In the genomic region with DNA sequence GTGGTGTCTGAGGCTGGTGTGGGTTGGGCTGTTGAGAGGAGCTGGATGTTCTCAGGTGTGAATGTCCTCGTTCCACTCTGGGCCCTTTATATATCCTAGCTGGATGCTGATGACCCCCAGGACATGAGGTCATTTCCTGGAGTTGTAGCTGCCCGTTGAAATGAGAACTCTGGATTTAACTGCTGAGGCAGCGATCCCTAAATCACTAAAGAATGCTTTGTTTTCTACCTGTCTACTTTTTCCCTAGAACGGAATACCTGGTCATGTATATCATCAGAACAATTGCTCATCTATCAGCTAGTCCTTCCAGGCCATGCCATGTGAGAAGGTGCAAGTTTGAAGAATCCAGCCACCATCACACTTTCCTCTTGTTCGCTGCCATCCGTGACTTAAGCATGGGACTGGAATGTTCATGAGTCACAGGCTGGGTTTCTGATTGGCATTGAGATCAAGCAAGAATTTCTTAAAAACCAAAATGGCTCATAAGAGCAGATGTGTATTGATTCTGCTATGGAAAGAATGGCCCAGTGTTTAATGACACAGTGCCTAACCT, we compare ENCODE assay signal across 1 cellular context.
TF ChIP-seq lines count a peak whose summit lies in the region.

A gene with protein sequence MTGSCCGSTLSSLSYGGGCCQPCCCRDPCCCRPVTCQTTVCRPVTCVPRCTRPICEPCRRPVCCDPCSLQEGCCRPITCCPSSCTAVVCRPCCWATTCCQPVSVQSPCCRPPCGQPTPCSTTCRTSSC (minus strand): TSS at position 63 of the 553 bp plus-strand sequence. CDS start 64 bp downstream, outside the sequence.

TF ChIP-seq in GM23338, 12 proteins besides CTCF, POLR2A, EP300 and RAD21 (continued from another document):
- TF ChIP-seq, protein P1, sequence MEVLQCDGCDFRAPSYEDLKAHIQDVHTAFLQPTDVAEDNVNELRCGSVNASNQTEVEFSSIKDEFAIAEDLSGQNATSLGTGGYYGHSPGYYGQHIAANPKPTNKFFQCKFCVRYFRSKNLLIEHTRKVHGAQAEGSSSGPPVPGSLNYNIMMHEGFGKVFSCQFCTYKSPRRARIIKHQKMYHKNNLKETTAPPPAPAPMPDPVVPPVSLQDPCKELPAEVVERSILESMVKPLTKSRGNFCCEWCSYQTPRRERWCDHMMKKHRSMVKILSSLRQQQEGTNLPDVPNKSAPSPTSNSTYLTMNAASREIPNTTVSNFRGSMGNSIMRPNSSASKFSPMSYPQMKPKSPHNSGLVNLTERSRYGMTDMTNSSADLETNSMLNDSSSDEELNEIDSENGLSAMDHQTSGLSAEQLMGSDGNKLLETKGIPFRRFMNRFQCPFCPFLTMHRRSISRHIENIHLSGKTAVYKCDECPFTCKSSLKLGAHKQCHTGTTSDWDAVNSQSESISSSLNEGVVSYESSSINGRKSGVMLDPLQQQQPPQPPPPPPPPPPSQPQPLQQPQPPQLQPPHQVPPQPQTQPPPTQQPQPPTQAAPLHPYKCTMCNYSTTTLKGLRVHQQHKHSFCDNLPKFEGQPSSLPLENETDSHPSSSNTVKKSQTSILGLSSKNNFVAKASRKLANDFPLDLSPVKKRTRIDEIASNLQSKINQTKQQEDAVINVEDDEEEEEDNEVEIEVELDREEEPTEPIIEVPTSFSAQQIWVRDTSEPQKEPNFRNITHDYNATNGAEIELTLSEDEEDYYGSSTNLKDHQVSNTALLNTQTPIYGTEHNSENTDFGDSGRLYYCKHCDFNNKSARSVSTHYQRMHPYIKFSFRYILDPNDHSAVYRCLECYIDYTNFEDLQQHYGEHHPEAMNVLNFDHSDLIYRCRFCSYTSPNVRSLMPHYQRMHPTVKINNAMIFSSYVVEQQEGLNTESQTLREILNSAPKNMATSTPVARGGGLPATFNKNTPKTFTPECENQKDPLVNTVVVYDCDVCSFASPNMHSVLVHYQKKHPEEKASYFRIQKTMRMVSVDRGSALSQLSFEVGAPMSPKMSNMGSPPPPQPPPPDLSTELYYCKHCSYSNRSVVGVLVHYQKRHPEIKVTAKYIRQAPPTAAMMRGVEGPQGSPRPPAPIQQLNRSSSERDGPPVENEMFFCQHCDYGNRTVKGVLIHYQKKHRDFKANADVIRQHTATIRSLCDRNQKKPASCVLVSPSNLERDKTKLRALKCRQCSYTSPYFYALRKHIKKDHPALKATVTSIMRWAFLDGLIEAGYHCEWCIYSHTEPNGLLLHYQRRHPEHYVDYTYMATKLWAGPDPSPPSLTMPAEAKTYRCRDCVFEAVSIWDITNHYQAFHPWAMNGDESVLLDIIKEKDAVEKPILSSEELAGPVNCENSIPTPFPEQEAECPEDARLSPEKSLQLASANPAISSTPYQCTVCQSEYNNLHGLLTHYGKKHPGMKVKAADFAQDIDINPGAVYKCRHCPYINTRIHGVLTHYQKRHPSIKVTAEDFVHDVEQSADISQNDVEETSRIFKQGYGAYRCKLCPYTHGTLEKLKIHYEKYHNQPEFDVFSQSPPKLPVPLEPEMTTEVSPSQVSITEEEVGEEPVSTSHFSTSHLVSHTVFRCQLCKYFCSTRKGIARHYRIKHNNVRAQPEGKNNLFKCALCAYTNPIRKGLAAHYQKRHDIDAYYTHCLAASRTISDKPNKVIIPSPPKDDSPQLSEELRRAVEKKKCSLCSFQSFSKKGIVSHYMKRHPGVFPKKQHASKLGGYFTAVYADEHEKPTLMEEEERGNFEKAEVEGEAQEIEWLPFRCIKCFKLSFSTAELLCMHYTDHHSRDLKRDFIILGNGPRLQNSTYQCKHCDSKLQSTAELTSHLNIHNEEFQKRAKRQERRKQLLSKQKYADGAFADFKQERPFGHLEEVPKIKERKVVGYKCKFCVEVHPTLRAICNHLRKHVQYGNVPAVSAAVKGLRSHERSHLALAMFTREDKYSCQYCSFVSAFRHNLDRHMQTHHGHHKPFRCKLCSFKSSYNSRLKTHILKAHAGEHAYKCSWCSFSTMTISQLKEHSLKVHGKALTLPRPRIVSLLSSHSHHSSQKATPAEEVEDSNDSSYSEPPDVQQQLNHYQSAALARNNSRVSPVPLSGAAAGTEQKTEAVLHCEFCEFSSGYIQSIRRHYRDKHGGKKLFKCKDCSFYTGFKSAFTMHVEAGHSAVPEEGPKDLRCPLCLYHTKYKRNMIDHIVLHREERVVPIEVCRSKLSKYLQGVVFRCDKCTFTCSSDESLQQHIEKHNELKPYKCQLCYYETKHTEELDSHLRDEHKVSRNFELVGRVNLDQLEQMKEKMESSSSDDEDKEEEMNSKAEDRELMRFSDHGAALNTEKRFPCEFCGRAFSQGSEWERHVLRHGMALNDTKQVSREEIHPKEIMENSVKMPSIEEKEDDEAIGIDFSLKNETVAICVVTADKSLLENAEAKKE (CRISPR knock-in tag; IDR thresholded peaks at IDR 0.05), result no peak
- no peak for TF ChIP-seq ZNF331 (CRISPR knock-in tag; IDR thresholded peaks at IDR 0.05; ENCODE audit: low read depth)
- no peak for TF ChIP-seq CREB1 (CRISPR knock-in tag; IDR thresholded peaks at IDR 0.05; ENCODE audit: low read depth)
- no peak for TF ChIP-seq EZH2phosphoT487 (IDR thresholded peaks at IDR 0.05; ENCODE audit: unreplicated experiment)
- no peak for TF ChIP-seq EZH2 (IDR thresholded peaks at IDR 0.05; ENCODE audit: low read depth, unreplicated experiment)
- TF ChIP-seq, protein P2, sequence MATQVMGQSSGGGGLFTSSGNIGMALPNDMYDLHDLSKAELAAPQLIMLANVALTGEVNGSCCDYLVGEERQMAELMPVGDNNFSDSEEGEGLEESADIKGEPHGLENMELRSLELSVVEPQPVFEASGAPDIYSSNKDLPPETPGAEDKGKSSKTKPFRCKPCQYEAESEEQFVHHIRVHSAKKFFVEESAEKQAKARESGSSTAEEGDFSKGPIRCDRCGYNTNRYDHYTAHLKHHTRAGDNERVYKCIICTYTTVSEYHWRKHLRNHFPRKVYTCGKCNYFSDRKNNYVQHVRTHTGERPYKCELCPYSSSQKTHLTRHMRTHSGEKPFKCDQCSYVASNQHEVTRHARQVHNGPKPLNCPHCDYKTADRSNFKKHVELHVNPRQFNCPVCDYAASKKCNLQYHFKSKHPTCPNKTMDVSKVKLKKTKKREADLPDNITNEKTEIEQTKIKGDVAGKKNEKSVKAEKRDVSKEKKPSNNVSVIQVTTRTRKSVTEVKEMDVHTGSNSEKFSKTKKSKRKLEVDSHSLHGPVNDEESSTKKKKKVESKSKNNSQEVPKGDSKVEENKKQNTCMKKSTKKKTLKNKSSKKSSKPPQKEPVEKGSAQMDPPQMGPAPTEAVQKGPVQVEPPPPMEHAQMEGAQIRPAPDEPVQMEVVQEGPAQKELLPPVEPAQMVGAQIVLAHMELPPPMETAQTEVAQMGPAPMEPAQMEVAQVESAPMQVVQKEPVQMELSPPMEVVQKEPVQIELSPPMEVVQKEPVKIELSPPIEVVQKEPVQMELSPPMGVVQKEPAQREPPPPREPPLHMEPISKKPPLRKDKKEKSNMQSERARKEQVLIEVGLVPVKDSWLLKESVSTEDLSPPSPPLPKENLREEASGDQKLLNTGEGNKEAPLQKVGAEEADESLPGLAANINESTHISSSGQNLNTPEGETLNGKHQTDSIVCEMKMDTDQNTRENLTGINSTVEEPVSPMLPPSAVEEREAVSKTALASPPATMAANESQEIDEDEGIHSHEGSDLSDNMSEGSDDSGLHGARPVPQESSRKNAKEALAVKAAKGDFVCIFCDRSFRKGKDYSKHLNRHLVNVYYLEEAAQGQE (IDR thresholded peaks at IDR 0.05; ENCODE audit: unreplicated experiment), result no peak
- no peak for TF ChIP-seq POLR2AphosphoS5 (IDR thresholded peaks at IDR 0.05; ENCODE audit: low read depth)
- no peak for TF ChIP-seq STAT1 (IDR thresholded peaks at IDR 0.05; ENCODE audit: unreplicated experiment)
- no peak for TF ChIP-seq NANOG (IDR thresholded peaks at IDR 0.05; ENCODE audit: borderline replicate concordance)
- TF ChIP-seq, protein P3, sequence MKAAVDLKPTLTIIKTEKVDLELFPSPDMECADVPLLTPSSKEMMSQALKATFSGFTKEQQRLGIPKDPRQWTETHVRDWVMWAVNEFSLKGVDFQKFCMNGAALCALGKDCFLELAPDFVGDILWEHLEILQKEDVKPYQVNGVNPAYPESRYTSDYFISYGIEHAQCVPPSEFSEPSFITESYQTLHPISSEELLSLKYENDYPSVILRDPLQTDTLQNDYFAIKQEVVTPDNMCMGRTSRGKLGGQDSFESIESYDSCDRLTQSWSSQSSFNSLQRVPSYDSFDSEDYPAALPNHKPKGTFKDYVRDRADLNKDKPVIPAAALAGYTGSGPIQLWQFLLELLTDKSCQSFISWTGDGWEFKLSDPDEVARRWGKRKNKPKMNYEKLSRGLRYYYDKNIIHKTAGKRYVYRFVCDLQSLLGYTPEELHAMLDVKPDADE (IDR thresholded peaks at IDR 0.05), result no peak
- TF ChIP-seq ZNF114 (CRISPR knock-in tag; IDR thresholded peaks at IDR 0.05), result no peak
